ENCODE assay signal across 1 cellular context in genomic region chr2:63881208-63881607, GRCh38.
TF ChIP-seq lines count a peak whose summit lies in the region.

No MANE protein-coding gene starts in this region.

TF ChIP-seq in H1, 55 proteins besides CTCF, POLR2A, EP300 and RAD21:
- no peak for TF ChIP-seq SIX5 (IDR thresholded peaks at IDR 0.05; ENCODE audit: low read depth, low read length)
- TF ChIP-seq POLR2AphosphoS5 (IDR thresholded peaks at IDR 0.05; ENCODE audit: low read depth, low read length), result peak; percentile 56; the same call in 1 of the 2 replicates
- no peak for TF ChIP-seq SP4 (IDR thresholded peaks at IDR 0.05; ENCODE audit: low read length)
- TF ChIP-seq CEBPB (IDR thresholded peaks at IDR 0.05; ENCODE audit: low read depth, low read length), result no peak
